9 cellular contexts compared by ENCODE assay signal in genomic region chr9:125649826-125650225, GRCh38. TPM values are rescaled to one million over a fixed set of nuclear protein-coding genes. Genes with fewer than 3 reads are reported as not detected.
A peak's percentile ranks its signal among the peaks of the same experiment; 100 is the strongest.
DNase-seq lines count a peak whose midpoint lies in the region; TF ChIP-seq lines count a peak whose summit lies in the region.
"Had no signal": no experiment of that assay in that cellular context is flagged by ENCODE, and none has a peak within 500 bp of the region (broad histone marks: within the 10 kb centered on the region; RNA-seq: fewer than 3 reads in every experiment).

No MANE protein-coding gene starts in this region.

- H3K9ac ChIP-seq in Loucy (ENCODE audit: low read depth, low read length, poor library complexity, severe bottlenecking) (no peak overlapping the region), colonic mucosa (ENCODE audit: low read depth in 2 of 2, low read length in 2 of 2) (no peak overlapping the region), MM.1S (ENCODE audit: low read length) (no peak overlapping the region)

- peak overlapping the region; percentile 28 for H3K4me2 ChIP-seq in Loucy (ENCODE audit: low read depth, low read length, poor library complexity, severe bottlenecking)
- peak overlapping the region; percentile 82 for H3K4me2 ChIP-seq in osteoblast (ENCODE audit: insufficient read depth, low read length)
- H3K4me2 ChIP-seq in MM.1S (ENCODE audit: low read depth, low read length) = no peak overlapping the region

- no peak for TF ChIP-seq CTCF in Loucy (conservative IDR thresholded peaks at IDR 0.05; ENCODE audit: low read length)
- TF ChIP-seq CTCF in colonic mucosa (IDR thresholded peaks at IDR 0.05) = no peak
- TF ChIP-seq CTCF in osteoblast (IDR thresholded peaks at IDR 0.05; ENCODE audit: extremely low read depth, low read depth, low read length) = no peak
- TF ChIP-seq CTCF in MM.1S (IDR thresholded peaks at IDR 0.05; ENCODE audit: low read length) = no peak

- H3K4me3 ChIP-seq in GM08714 (ENCODE audit: low read length) (peak overlapping the region; percentile 50; the same call in 1 of the 2 replicates), Loucy (ENCODE audit: low read length, poor library complexity, severe bottlenecking) (no peak overlapping the region), colonic mucosa (no peak overlapping the region), osteoblast (ENCODE audit: insufficient read depth, low read length) (peak overlapping the region; percentile 46), MM.1S (ENCODE audit: low read length) (no peak overlapping the region)
- H3K4me3 ChIP-seq: mucosa of descending colon had no signal

- H3K9me2 ChIP-seq in Loucy (replicated peaks; ENCODE audit: low read depth, low read length) (no peaks in the 10 kb centered on the region), MM.1S (replicated peaks; ENCODE audit: insufficient read depth, low read length) (no peaks in the 10 kb centered on the region)

- H3F3A ChIP-seq in Loucy (ENCODE audit: low read depth) (no peaks in the 10 kb centered on the region), MM.1S (ENCODE audit: insufficient read depth, low read length) (peaks cover 19% of the 10 kb centered on the region)

- H3K27me3 ChIP-seq in Loucy (ENCODE audit: insufficient read depth, low read length, poor library complexity, severe bottlenecking) (no peaks in the 10 kb centered on the region), colonic mucosa (no peaks in the 10 kb centered on the region), osteoblast (ENCODE audit: insufficient read depth, low read length) (no peaks in the 10 kb centered on the region), MM.1S (replicated peaks; ENCODE audit: insufficient read depth, low read length) (peaks cover 22% of the 10 kb centered on the region)

- no peaks in the 10 kb centered on the region for H3K36me3 ChIP-seq in Loucy (ENCODE audit: insufficient read depth, low read length)
- no peaks in the 10 kb centered on the region for H3K36me3 ChIP-seq in colonic mucosa
- peaks cover 5% of the 10 kb centered on the region for H3K36me3 ChIP-seq in osteoblast (ENCODE audit: insufficient read depth, low read length)
- H3K36me3 ChIP-seq in MM.1S (replicated peaks; ENCODE audit: insufficient read depth, low read length) = no peaks in the 10 kb centered on the region

- DNase-seq in colonic mucosa (no peak), osteoblast (ENCODE audit: insufficient read length, low spot score, missing footprints) (no peak), MM.1S (no peak), ecto neural progenitor cell (ENCODE audit: low spot score) (no peak), NCI-H2196 treated with DMSO at 0.1 percent for 48 hours (lab: John Stamatoyannopoulos, UW; ENCODE audit: unreplicated experiment) (no peak), SIG-M5 (lab: John Stamatoyannopoulos, UW) (no peak)
- DNase-seq: mucosa of descending colon had no signal

- H3K79me2 ChIP-seq in Loucy (ENCODE audit: insufficient read depth, low read length) = peaks cover 9% of the 10 kb centered on the region; the same call in 1 of the 2 replicates
- peaks cover 73% of the 10 kb centered on the region for H3K79me2 ChIP-seq in osteoblast (ENCODE audit: insufficient read depth, low read length)
- H3K79me2 ChIP-seq in MM.1S (ENCODE audit: low read length) = peaks cover 10% of the 10 kb centered on the region

- intact Hi-C loops in colonic mucosa (cut with DNase I) = no loop called here

- H3K9me3 ChIP-seq in Loucy (ENCODE audit: insufficient read depth, low read depth, low read length) (no peaks in the 10 kb centered on the region), colonic mucosa (no peaks in the 10 kb centered on the region), osteoblast (ENCODE audit: low read depth, low read length) (no peaks in the 10 kb centered on the region), MM.1S (replicated peaks; ENCODE audit: insufficient read depth, low read length) (no peaks in the 10 kb centered on the region)
- H3K9me3 ChIP-seq: mucosa of descending colon had no signal

- peaks cover 36% of the 10 kb centered on the region for H3K4me1 ChIP-seq in Loucy (ENCODE audit: insufficient read depth, low read length, poor library complexity, severe bottlenecking)
- H3K4me1 ChIP-seq in colonic mucosa = no peaks in the 10 kb centered on the region
- peaks cover 62% of the 10 kb centered on the region for H3K4me1 ChIP-seq in osteoblast (ENCODE audit: insufficient read depth, low read length)
- peaks cover 17% of the 10 kb centered on the region for H3K4me1 ChIP-seq in MM.1S (ENCODE audit: low read length)

- peak overlapping the region; percentile 28 for H3K27ac ChIP-seq in colonic mucosa
- peak overlapping the region; percentile 95 for H3K27ac ChIP-seq in osteoblast (ENCODE audit: low read depth, low read length)
- H3K27ac ChIP-seq in MM.1S (ENCODE audit: low read length) = no peak overlapping the region

- H4K20me1 ChIP-seq in Loucy (ENCODE audit: insufficient read depth, low read length, poor library complexity, severe bottlenecking) (no peaks in the 10 kb centered on the region), osteoblast (ENCODE audit: insufficient read depth, low read length) (no peaks in the 10 kb centered on the region), MM.1S (ENCODE audit: insufficient read depth, low read length) (peaks cover 25% of the 10 kb centered on the region)

- H2AFZ ChIP-seq in Loucy (ENCODE audit: low read length) = no peak overlapping the region
- no peak overlapping the region for H2AFZ ChIP-seq in osteoblast (ENCODE audit: low read length)
- no peak overlapping the region for H2AFZ ChIP-seq in MM.1S (ENCODE audit: low read length)

RNA-seq across cellular contexts. Expression of gene MAPKAP1, which starts 57.2 kb away (rescaled TPM):
- total RNA-seq in colonic mucosa (10 to 100 TPM; 54.9 to 70.1 TPM), osteoblast (72.4 and 75.4 TPM in 2 replicates)

Comparison
In these comparisons a context has a peak if more than half of its experiments do, and no peak if none do; other contexts are left out.
1. H3K4me3 ChIP-seq: peak in GM08714 (single experiment) and osteoblast (single experiment); none in Loucy (single experiment), colonic mucosa (single experiment) and MM.1S (single experiment).